26 cellular contexts compared by ENCODE assay signal in the genomic region with DNA sequence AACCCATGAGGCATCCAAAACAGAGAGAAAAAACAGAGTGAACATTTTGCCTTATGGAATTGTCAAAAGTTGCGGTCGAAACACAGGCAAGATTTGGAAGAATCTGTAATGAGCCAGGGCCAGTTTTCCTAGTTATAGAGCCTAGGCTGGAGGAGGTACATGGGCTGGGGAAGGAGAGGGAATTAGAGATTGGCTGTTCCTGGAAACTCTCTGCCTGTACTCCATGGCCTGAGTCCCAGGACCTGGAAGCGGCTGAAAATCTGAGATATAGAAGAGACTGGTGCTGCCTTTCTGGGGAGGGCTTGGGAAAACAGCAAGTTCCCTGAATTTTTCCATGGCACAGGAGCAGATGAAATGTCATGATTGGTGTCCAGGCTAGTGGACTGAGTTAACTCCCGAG.
DNase-seq lines count a peak whose midpoint lies in the region; ATAC-seq and TF ChIP-seq lines count a peak whose summit lies in the region.
"Had no signal": no experiment of that assay in that cellular context is flagged by ENCODE, and none has a peak within 500 bp of the region (broad histone marks: within the 10 kb centered on the region; RNA-seq: fewer than 3 reads in every experiment).

No MANE protein-coding gene starts in this region.

- H3K4me3 Mint-ChIP-seq in activated naive CD8-positive, alpha-beta T cell = peak overlapping the region; percentile 2
- no peak overlapping the region for H3K4me3 Mint-ChIP-seq in activated naive CD8-positive, alpha-beta T cell treated with anti-CD3 and anti-CD28 coated beads, Interleukin-2, amount 50 U/mL, for 24 hours
- H3K4me3 Mint-ChIP-seq in T-helper 17 cell = peak overlapping the region; percentile 53
- H3K4me3 Mint-ChIP-seq: activated B cell treated with CpG ODN at 0.5 μM for 24 hours had no signal

- H3K4me1 Mint-ChIP-seq in activated naive CD8-positive, alpha-beta T cell (ENCODE audit: low read depth) = peaks cover 76% of the 10 kb centered on the region
- peaks cover 66% of the 10 kb centered on the region for H3K4me1 Mint-ChIP-seq in activated naive CD8-positive, alpha-beta T cell treated with anti-CD3 and anti-CD28 coated beads, Interleukin-2, amount 50 U/mL, for 24 hours
- H3K4me1 Mint-ChIP-seq in T-helper 17 cell = peaks cover 51% of the 10 kb centered on the region
- H3K4me1 Mint-ChIP-seq: activated B cell treated with CpG ODN at 0.5 μM for 24 hours had no signal

- H3K36me3 ChIP-seq in heart left ventricle (no peaks in the 10 kb centered on the region), osteoblast (ENCODE audit: insufficient read depth, low read length) (no peaks in the 10 kb centered on the region)
- H3K36me3 ChIP-seq: colonic mucosa, upper lobe of left lung had no signal

- no peaks in the 10 kb centered on the region for H4K20me1 ChIP-seq in osteoblast (ENCODE audit: insufficient read depth, low read length)

- no peak overlapping the region for H3K4me2 ChIP-seq in osteoblast (ENCODE audit: insufficient read depth, low read length)

- H2AFZ ChIP-seq in osteoblast (ENCODE audit: low read length) = peak overlapping the region; percentile 58

- no peaks in the 10 kb centered on the region for H3K27me3 ChIP-seq in heart left ventricle
- H3K27me3 ChIP-seq in osteoblast (ENCODE audit: insufficient read depth, low read length) = no peaks in the 10 kb centered on the region
- H3K27me3 ChIP-seq: colonic mucosa, foreskin keratinocyte, upper lobe of left lung had no signal

- H3K9me3 ChIP-seq in T-helper 17 cell (ENCODE audit: control insufficient read depth, low read length, poor library complexity, severe bottlenecking) (no peaks in the 10 kb centered on the region), heart left ventricle (no peaks in the 10 kb centered on the region), osteoblast (ENCODE audit: low read depth, low read length) (no peaks in the 10 kb centered on the region)
- H3K9me3 ChIP-seq: Caco-2, colonic mucosa, psoas muscle, upper lobe of left lung had no signal

- H3K9me3 Mint-ChIP-seq in activated naive CD8-positive, alpha-beta T cell (ENCODE audit: low read depth) = no peaks in the 10 kb centered on the region
- no peaks in the 10 kb centered on the region for H3K9me3 Mint-ChIP-seq in activated naive CD8-positive, alpha-beta T cell treated with anti-CD3 and anti-CD28 coated beads, Interleukin-2, amount 50 U/mL, for 24 hours
- H3K9me3 Mint-ChIP-seq: activated B cell treated with CpG ODN at 0.5 μM for 24 hours had no signal

- peak overlapping the region; percentile 68 for H3K27ac Mint-ChIP-seq in activated naive CD8-positive, alpha-beta T cell
- no peak overlapping the region for H3K27ac Mint-ChIP-seq in activated naive CD8-positive, alpha-beta T cell treated with anti-CD3 and anti-CD28 coated beads, Interleukin-2, amount 50 U/mL, for 24 hours
- peak overlapping the region; percentile 69 for H3K27ac Mint-ChIP-seq in T-helper 17 cell
- H3K27ac Mint-ChIP-seq: activated B cell treated with CpG ODN at 0.5 μM for 24 hours had no signal

- TF ChIP-seq CTCF in heart left ventricle (IDR thresholded peaks at IDR 0.05) (no peak), osteoblast (IDR thresholded peaks at IDR 0.05; ENCODE audit: extremely low read depth, low read depth, low read length) (no peak)

- no peaks in the 10 kb centered on the region for H3K79me2 ChIP-seq in osteoblast (ENCODE audit: insufficient read depth, low read length)

- peaks cover 22% of the 10 kb centered on the region for H3K36me3 Mint-ChIP-seq in activated naive CD8-positive, alpha-beta T cell
- no peaks in the 10 kb centered on the region for H3K36me3 Mint-ChIP-seq in activated naive CD8-positive, alpha-beta T cell treated with anti-CD3 and anti-CD28 coated beads, Interleukin-2, amount 50 U/mL, for 24 hours (ENCODE audit: low read depth)
- peaks cover 3% of the 10 kb centered on the region for H3K36me3 Mint-ChIP-seq in T-helper 17 cell (ENCODE audit: low read depth)

- H3K4me1 ChIP-seq in heart left ventricle = no peaks in the 10 kb centered on the region
- peaks cover 10% of the 10 kb centered on the region for H3K4me1 ChIP-seq in osteoblast (ENCODE audit: insufficient read depth, low read length)
- H3K4me1 ChIP-seq: Caco-2, colonic mucosa, upper lobe of left lung had no signal

- no peak for DNase-seq in activated naive CD8-positive, alpha-beta T cell treated with anti-CD3 and anti-CD28 coated beads, Interleukin-2, amount 50 U/mL, for 24 hours
- DNase-seq in T-helper 17 cell (no peak), heart left ventricle (peak in 3 of 5 donors; percentile 18 to 22 (median 20)), osteoblast (ENCODE audit: insufficient read length, low spot score, missing footprints) (no peak), T1000 (lab: John Stamatoyannopoulos, UW) (no peak)
- DNase-seq: activated B cell treated with CpG ODN at 0.5 μM for 24 hours; activated gamma-delta T cell; amniotic stem cell; Caco-2; colonic mucosa; effector memory CD4-positive, alpha-beta T cell; erythroblast; foreskin keratinocyte; NCI-H1694; NCI-H510A; nucleus accumbens; PC-3; psoas muscle; SHP77; stimulated activated CD8-positive, alpha-beta memory T cell treated with anti-CD3 and anti-CD28 coated beads, Interleukin-4, amount 100 ng/mL, for 48 hours; T-helper 9 cell; upper lobe of left lung had no signal

- H3K27ac ChIP-seq in heart left ventricle (no peak overlapping the region), osteoblast (ENCODE audit: low read depth, low read length) (no peak overlapping the region)
- H3K27ac ChIP-seq: colonic mucosa, foreskin keratinocyte, psoas muscle, upper lobe of left lung had no signal

- ATAC-seq in activated naive CD8-positive, alpha-beta T cell treated with anti-CD3 and anti-CD28 coated beads, Interleukin-2, amount 50 U/mL, for 24 hours = no peak
- ATAC-seq in T-helper 17 cell (no peak), heart left ventricle (peak; percentile 56 to 79 (median 70)), HG03432 (IDR thresholded peaks at IDR 0.05; ENCODE audit: unreplicated experiment) (no peak), HG02973 (IDR thresholded peaks at IDR 0.05; ENCODE audit: unreplicated experiment) (no peak)
- ATAC-seq: foreskin keratinocyte, HepG2, PC-3, psoas muscle had no signal

- 75 to 88% (median 84%) methylated on average over 4 of the region's 4 CpGs for WGBS in heart left ventricle, 4 donors

- H3K4me3 ChIP-seq in heart left ventricle (peak overlapping the region in 2 of 12 donors; percentile 19 to 25), osteoblast (ENCODE audit: insufficient read depth, low read length) (no peak overlapping the region)
- H3K4me3 ChIP-seq: colonic mucosa, psoas muscle, upper lobe of left lung had no signal

- H3K27me3 Mint-ChIP-seq in activated naive CD8-positive, alpha-beta T cell = no peaks in the 10 kb centered on the region
- no peaks in the 10 kb centered on the region for H3K27me3 Mint-ChIP-seq in activated naive CD8-positive, alpha-beta T cell treated with anti-CD3 and anti-CD28 coated beads, Interleukin-2, amount 50 U/mL, for 24 hours
- H3K27me3 Mint-ChIP-seq in T-helper 17 cell = no peaks in the 10 kb centered on the region

- TF ChIP-seq POLR2A in heart left ventricle (IDR thresholded peaks at IDR 0.05) = no peak

- intact Hi-C loops in heart left ventricle (cut with DNase I) = no loop called here

Comparison
In these comparisons a context has a peak if more than half of its experiments do, and no peak if none do; other contexts are left out.
1. ATAC-seq: peak in heart left ventricle (4 of 4); none in activated naive CD8-positive, alpha-beta T cell treated with anti-CD3 and anti-CD28 coated beads, Interleukin-2, amount 50 U/mL, for 24 hours (single experiment), T-helper 17 cell (single experiment), HG03432 (single experiment) and HG02973 (single experiment).
2. DNase-seq: peak in heart left ventricle (3 of 5); none in activated naive CD8-positive, alpha-beta T cell treated with anti-CD3 and anti-CD28 coated beads, Interleukin-2, amount 50 U/mL, for 24 hours (single experiment), T-helper 17 cell (0 of 3), osteoblast (single experiment) and T1000 (single experiment).